In genomic region chr12:47265391-47265790, GRCh38 we compare ENCODE assay signal across 22 cellular contexts.
"Had no signal": no experiment of that assay in that cellular context is flagged by ENCODE, and none has a peak within 500 bp of the region (broad histone marks: within the 10 kb centered on the region; RNA-seq: fewer than 3 reads in every experiment).

No MANE protein-coding gene starts in this region.

- H3K27ac ChIP-seq: dorsolateral prefrontal cortex, esophagus squamous epithelium, lower lobe of right lung, neural progenitor cell, parathyroid adenoma, right lobe of liver, stomach, thyroid gland had no signal

- H2AFZ ChIP-seq: neural progenitor cell, parathyroid adenoma had no signal

- H3K4me3 Mint-ChIP-seq: endodermal cell, nephron, neural progenitor cell, type B pancreatic cell had no signal

- ATAC-seq: left ventricle myocardium superior, lower lobe of right lung, right lobe of liver had no signal

- H3K9me3 Mint-ChIP-seq: immature natural killer cell, nephron, type B pancreatic cell had no signal

- H3K4me1 Mint-ChIP-seq: nephron, neural progenitor cell had no signal

- H3K27ac Mint-ChIP-seq: endodermal cell, nephron, neural progenitor cell, progenitor cell of endocrine pancreas, type B pancreatic cell had no signal

- H3K4me2 ChIP-seq: neural progenitor cell, smooth muscle cell had no signal

- H3K27me3 Mint-ChIP-seq: progenitor cell of endocrine pancreas, type B pancreatic cell had no signal

- H3K27me3 ChIP-seq: dorsolateral prefrontal cortex, esophagus squamous epithelium, neural progenitor cell, right lobe of liver, stomach, thyroid gland had no signal

- H3K9ac ChIP-seq: neural progenitor cell, parathyroid adenoma had no signal

- H3K9me3 ChIP-seq: esophagus squamous epithelium, lower lobe of right lung, right lobe of liver, stomach, thyroid gland had no signal

- FAIRE-seq: colon, frontal cortex had no signal

- H3K4me1 ChIP-seq: lower lobe of right lung, neural progenitor cell, parathyroid adenoma, right lobe of liver, stomach, thyroid gland had no signal

- DNase-seq: dorsolateral prefrontal cortex; effector CD4-positive, alpha-beta T cell; endodermal cell; esophagus squamous epithelium; hypothalamus; islet precursor cell; left ventricle myocardium superior; lower lobe of right lung; right lobe of liver; stimulated activated CD4-positive, alpha-beta T cell treated with anti-CD3 and anti-CD28 coated beads, Interleukin-12 subunit alpha, Interleukin-12 subunit beta, amount 100 ng/mL, for 4 hours; stimulated activated naive CD4-positive, alpha-beta T cell treated with Interleukin-2 at 50 U/mL for 16 hours; stomach; thyroid gland had no signal

- H3K4me3 ChIP-seq: dorsolateral prefrontal cortex, esophagus squamous epithelium, lower lobe of right lung, neural progenitor cell, right lobe of liver, smooth muscle cell, stomach, thyroid gland had no signal

- H3K36me3 ChIP-seq: esophagus squamous epithelium, lower lobe of right lung, neural progenitor cell, right lobe of liver, stomach, thyroid gland had no signal

- H3K79me2 ChIP-seq: parathyroid adenoma had no signal

- H3K36me3 Mint-ChIP-seq: neural progenitor cell, type B pancreatic cell had no signal
